ENCODE assay signal across 9 cellular contexts in genomic region chr4:89509708-89510269, GRCh38.
DNase-seq lines count a peak whose midpoint lies in the region; ATAC-seq, FAIRE-seq and TF ChIP-seq lines count a peak whose summit lies in the region.
"Had no signal": no experiment of that assay in that cellular context is flagged by ENCODE, and none has a peak within 500 bp of the region (broad histone marks: within the 10 kb centered on the region; RNA-seq: fewer than 3 reads in every experiment).

No MANE protein-coding gene starts in this region.

- TF ChIP-seq CTCF in bronchial epithelial cell (IDR thresholded peaks at IDR 0.05; ENCODE audit: insufficient read depth, low read length, severe bottlenecking): no peak
- no peak for TF ChIP-seq CTCF in RWPE1 (conservative IDR thresholded peaks at IDR 0.05; ENCODE audit: low read depth)

- no peaks in the 10 kb centered on the region for H3K27me3 ChIP-seq in bronchial epithelial cell (ENCODE audit: control insufficient read depth, insufficient read depth, low read length)

- FAIRE-seq in bronchial epithelial cell (lab: Jason Lieb, UNC): no peak

- POLR2A ChIA-PET in RWPE1 (lab: Yijun Ruan, JAX; ENCODE audit: low non-redundant PET): no interaction called here

- CTCF ChIA-PET in RWPE1 (lab: Yijun Ruan, JAX): no interaction called here

- peak; percentile 28 for DNase-seq in GM04504 (ENCODE audit: low read depth)
- DNase-seq in bronchial epithelial cell (ENCODE audit: low read depth): peak; percentile 55
- no peak for DNase-seq in RWPE1 (ENCODE audit: low spot score)
- DNase-seq in SW 1271 (lab: John Stamatoyannopoulos, UW): no peak
- no peak for DNase-seq in GF-D8 (lab: John Stamatoyannopoulos, UW)
- no peak for DNase-seq in NCI-H1092 treated with DMSO at 0.1 percent for 48 hours (lab: John Stamatoyannopoulos, UW)

- H3K4me3 ChIP-seq in bronchial epithelial cell (ENCODE audit: low read depth, low read length): no peak overlapping the region

- no peak overlapping the region for H3K27ac ChIP-seq in RWPE1
- H3K27ac ChIP-seq: parathyroid adenoma had no signal

- no peaks in the 10 kb centered on the region for H3K36me3 ChIP-seq in bronchial epithelial cell (ENCODE audit: control insufficient read depth, insufficient read depth, low read length)

- ATAC-seq in GM19438 (IDR thresholded peaks at IDR 0.05; ENCODE audit: low read depth, unreplicated experiment): peak; percentile 99
- peak; percentile 98 for ATAC-seq in HG03280 (IDR thresholded peaks at IDR 0.05; ENCODE audit: unreplicated experiment)

Comparison
In these comparisons a context has a peak if more than half of its experiments do, and no peak if none do; other contexts are left out.
1. DNase-seq: peak in GM04504 (single experiment) and bronchial epithelial cell (single experiment); none in RWPE1 (single experiment), SW 1271 (0 of 2), GF-D8 (single experiment) and NCI-H1092 treated with DMSO at 0.1 percent for 48 hours (single experiment).